In genomic region chr19:11179145-11179465, GRCh38 we compare ENCODE assay signal across 1 cellular context. TPM values are rescaled to one million over a fixed set of nuclear protein-coding genes. Genes with fewer than 3 reads are reported as not detected.
"Had no signal": no experiment of that assay in that cellular context is flagged by ENCODE, and none has a peak within 500 bp of the region (broad histone marks: within the 10 kb centered on the region; RNA-seq: fewer than 3 reads in every experiment).

No MANE protein-coding gene starts in this region.

RNA-seq across cellular contexts. Expression of gene KANK2, which starts 18.2 kb away (rescaled TPM):
- polyA plus RNA-seq: naive thymus-derived CD4-positive, alpha-beta T cell had no signal
